In genomic region chr5:72441094-72441723, GRCh38 we compare ENCODE assay signal across 11 cellular contexts.
DNase-seq lines count a peak whose midpoint lies in the region; ATAC-seq and TF ChIP-seq lines count a peak whose summit lies in the region.
"Had no signal": no experiment of that assay in that cellular context is flagged by ENCODE, and none has a peak within 500 bp of the region (broad histone marks: within the 10 kb centered on the region; RNA-seq: fewer than 3 reads in every experiment).

No MANE protein-coding gene starts in this region.

- DNase-seq in left ventricle myocardium inferior = no peak
- DNase-seq in Right ventricle myocardium inferior (ENCODE audit: missing footprints) = no peak
- DNase-seq in brain microvascular endothelial cell = peak; percentile 48
- DNase-seq in aorta = peak in 1 of 2 donors; percentile 53
- DNase-seq in amygdala (lab: John Stamatoyannopoulos, UW) = no peak
- DNase-seq in left colon = no peak
- DNase-seq in omental fat pad (ENCODE audit: low spot score) = no peak
- DNase-seq: erythroblast, NCI-H2227 treated with DMSO at 0.1 percent for 48 hours, testis had no signal

- H3K36me3 ChIP-seq in left ventricle myocardium inferior = peaks cover 10% of the 10 kb centered on the region
- no peaks in the 10 kb centered on the region for H3K36me3 ChIP-seq in brain microvascular endothelial cell (replicated peaks)
- no peaks in the 10 kb centered on the region for H3K36me3 ChIP-seq in muscle layer of duodenum (ENCODE audit: control insufficient read depth in 1 of 2, insufficient read depth in 2 of 2, low read length in 2 of 2)
- no peaks in the 10 kb centered on the region for H3K36me3 ChIP-seq in aorta (ENCODE audit: control insufficient read depth in 1 of 2, insufficient read depth in 2 of 2, low read length in 1 of 2)

- H3K4me3 ChIP-seq in left ventricle myocardium inferior (no peak overlapping the region), brain microvascular endothelial cell (ENCODE audit: low read depth, low read length) (no peak overlapping the region), muscle layer of duodenum (ENCODE audit: low read depth in 1 of 2, low read length in 2 of 2) (no peak overlapping the region), aorta (ENCODE audit: low read length in 2 of 2) (no peak overlapping the region)
- H3K4me3 ChIP-seq: testis had no signal

- in situ Hi-C loops in brain microvascular endothelial cell (cut with HindIII; ENCODE audit: low pct_ligation_motif_present, low sequenced_read_pairs) = no loop called here

- ATAC-seq in Right ventricle myocardium inferior = no peak
- ATAC-seq in aorta (ENCODE audit: low FRiP score) = no peak
- ATAC-seq in left colon = no peak
- no peak for ATAC-seq in omental fat pad (ENCODE audit: low FRiP score)

- no peaks in the 10 kb centered on the region for H3K27me3 ChIP-seq in left ventricle myocardium inferior (ENCODE audit: low read depth)
- H3K27me3 ChIP-seq in brain microvascular endothelial cell (replicated peaks) = no peaks in the 10 kb centered on the region
- no peaks in the 10 kb centered on the region for H3K27me3 ChIP-seq in muscle layer of duodenum (ENCODE audit: low read depth, low read length)
- no peaks in the 10 kb centered on the region for H3K27me3 ChIP-seq in aorta (ENCODE audit: control insufficient read depth in 1 of 2, insufficient read depth in 2 of 2, low read length in 1 of 2)
- H3K27me3 ChIP-seq: testis had no signal

- TF ChIP-seq CTCF in left ventricle myocardium inferior (IDR thresholded peaks at IDR 0.05; ENCODE audit: borderline replicate concordance) (no peak), brain microvascular endothelial cell (IDR thresholded peaks at IDR 0.05; ENCODE audit: low read depth, low read length, missing control alignments) (no peak), omental fat pad (IDR thresholded peaks at IDR 0.05) (no peak)

- no peaks in the 10 kb centered on the region for H3K9me3 ChIP-seq in left ventricle myocardium inferior (replicated peaks)
- H3K9me3 ChIP-seq in muscle layer of duodenum (ENCODE audit: control insufficient read depth in 1 of 2, low read length in 2 of 2) = no peaks in the 10 kb centered on the region
- H3K9me3 ChIP-seq in aorta (ENCODE audit: control insufficient read depth, low read length) = no peaks in the 10 kb centered on the region
- H3K9me3 ChIP-seq: testis had no signal

- H3K27ac ChIP-seq in left ventricle myocardium inferior (replicated peaks) (peak overlapping the region; percentile 63), brain microvascular endothelial cell (peak overlapping the region; percentile 78), muscle layer of duodenum (ENCODE audit: low read length) (peak overlapping the region; percentile 10), aorta (ENCODE audit: low read depth in 1 of 2, low read length in 2 of 2) (peak overlapping the region; percentile 49 to 90)

- H3K4me1 ChIP-seq in left ventricle myocardium inferior (peaks cover 61% of the 10 kb centered on the region), muscle layer of duodenum (ENCODE audit: control insufficient read depth in 1 of 2, insufficient read depth in 2 of 2, low read length in 2 of 2) (peaks cover 0 to 12% of the 10 kb centered on the region in 2 donors), aorta (ENCODE audit: control insufficient read depth in 1 of 2, insufficient read depth in 2 of 2, low read length in 2 of 2) (peaks cover 0 to 3% of the 10 kb centered on the region in 2 donors)

- WGBS in aorta, 2 donors = 27 to 33% methylated on average over 4 of the region's 4 CpGs

- intact Hi-C loops in left ventricle myocardium inferior (cut with micrococcal nuclease) (no loop called here), Right ventricle myocardium inferior (cut with DNase I) (no loop called here), aorta (cut with DNase I) (loop anchor here in 1 of 2 donors (2.0 kb wide), 2 partner anchors 38 to 62 kb away; no protein-coding TSS in a partner anchor), left colon (cut with DNase I, micrococcal nuclease) (no loop called here)

Comparison
In these comparisons a context has a peak if more than half of its experiments do, and no peak if none do; other contexts are left out.
1. H3K27ac ChIP-seq: peak in every context shown above with its lines; median percentile 78 in brain microvascular endothelial cell; 70 in aorta; 63 in left ventricle myocardium inferior; 10 in muscle layer of duodenum.